ENCODE assay signal across 2 cellular contexts in genomic region chr3:101833446-101833974, GRCh38.
TF ChIP-seq lines count a peak whose summit lies in the region.

No MANE protein-coding gene starts in this region.

TF ChIP-seq in liver, 16 proteins besides CTCF, POLR2A, EP300 and RAD21 (continued from another document):
- TF ChIP-seq, protein P1, sequence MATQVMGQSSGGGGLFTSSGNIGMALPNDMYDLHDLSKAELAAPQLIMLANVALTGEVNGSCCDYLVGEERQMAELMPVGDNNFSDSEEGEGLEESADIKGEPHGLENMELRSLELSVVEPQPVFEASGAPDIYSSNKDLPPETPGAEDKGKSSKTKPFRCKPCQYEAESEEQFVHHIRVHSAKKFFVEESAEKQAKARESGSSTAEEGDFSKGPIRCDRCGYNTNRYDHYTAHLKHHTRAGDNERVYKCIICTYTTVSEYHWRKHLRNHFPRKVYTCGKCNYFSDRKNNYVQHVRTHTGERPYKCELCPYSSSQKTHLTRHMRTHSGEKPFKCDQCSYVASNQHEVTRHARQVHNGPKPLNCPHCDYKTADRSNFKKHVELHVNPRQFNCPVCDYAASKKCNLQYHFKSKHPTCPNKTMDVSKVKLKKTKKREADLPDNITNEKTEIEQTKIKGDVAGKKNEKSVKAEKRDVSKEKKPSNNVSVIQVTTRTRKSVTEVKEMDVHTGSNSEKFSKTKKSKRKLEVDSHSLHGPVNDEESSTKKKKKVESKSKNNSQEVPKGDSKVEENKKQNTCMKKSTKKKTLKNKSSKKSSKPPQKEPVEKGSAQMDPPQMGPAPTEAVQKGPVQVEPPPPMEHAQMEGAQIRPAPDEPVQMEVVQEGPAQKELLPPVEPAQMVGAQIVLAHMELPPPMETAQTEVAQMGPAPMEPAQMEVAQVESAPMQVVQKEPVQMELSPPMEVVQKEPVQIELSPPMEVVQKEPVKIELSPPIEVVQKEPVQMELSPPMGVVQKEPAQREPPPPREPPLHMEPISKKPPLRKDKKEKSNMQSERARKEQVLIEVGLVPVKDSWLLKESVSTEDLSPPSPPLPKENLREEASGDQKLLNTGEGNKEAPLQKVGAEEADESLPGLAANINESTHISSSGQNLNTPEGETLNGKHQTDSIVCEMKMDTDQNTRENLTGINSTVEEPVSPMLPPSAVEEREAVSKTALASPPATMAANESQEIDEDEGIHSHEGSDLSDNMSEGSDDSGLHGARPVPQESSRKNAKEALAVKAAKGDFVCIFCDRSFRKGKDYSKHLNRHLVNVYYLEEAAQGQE (IDR thresholded peaks at IDR 0.05), result peak; percentile 67
- TF ChIP-seq EGR1 (IDR thresholded peaks at IDR 0.05; ENCODE audit: low read depth in 2 of 2) (no peak), SP1 (IDR thresholded peaks at IDR 0.05) (peak; percentile 70), YY1 (IDR thresholded peaks at IDR 0.05) (peak; percentile 61), GABPA (IDR thresholded peaks at IDR 0.05 in 1 of 2, conservative IDR thresholded peaks at IDR 0.05 in 1 of 2) (no peak), FOXA2 (IDR thresholded peaks at IDR 0.05) (peak; percentile 86), JUND (IDR thresholded peaks at IDR 0.05) (peak in 1 of 2 donors; percentile 32), TAF1 (conservative IDR thresholded peaks at IDR 0.05) (no peak), RXRA (IDR thresholded peaks at IDR 0.05) (peak; percentile 59 to 75), FOXA1 (IDR thresholded peaks at IDR 0.05) (peak; percentile 65), NR2F2 (IDR thresholded peaks at IDR 0.05) (no peak), HNF4A (conservative IDR thresholded peaks at IDR 0.05) (peak; percentile 50 to 71)
- TF ChIP-seq, protein P2, sequence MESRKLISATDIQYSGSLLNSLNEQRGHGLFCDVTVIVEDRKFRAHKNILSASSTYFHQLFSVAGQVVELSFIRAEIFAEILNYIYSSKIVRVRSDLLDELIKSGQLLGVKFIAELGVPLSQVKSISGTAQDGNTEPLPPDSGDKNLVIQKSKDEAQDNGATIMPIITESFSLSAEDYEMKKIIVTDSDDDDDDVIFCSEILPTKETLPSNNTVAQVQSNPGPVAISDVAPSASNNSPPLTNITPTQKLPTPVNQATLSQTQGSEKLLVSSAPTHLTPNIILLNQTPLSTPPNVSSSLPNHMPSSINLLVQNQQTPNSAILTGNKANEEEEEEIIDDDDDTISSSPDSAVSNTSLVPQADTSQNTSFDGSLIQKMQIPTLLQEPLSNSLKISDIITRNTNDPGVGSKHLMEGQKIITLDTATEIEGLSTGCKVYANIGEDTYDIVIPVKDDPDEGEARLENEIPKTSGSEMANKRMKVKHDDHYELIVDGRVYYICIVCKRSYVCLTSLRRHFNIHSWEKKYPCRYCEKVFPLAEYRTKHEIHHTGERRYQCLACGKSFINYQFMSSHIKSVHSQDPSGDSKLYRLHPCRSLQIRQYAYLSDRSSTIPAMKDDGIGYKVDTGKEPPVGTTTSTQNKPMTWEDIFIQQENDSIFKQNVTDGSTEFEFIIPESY (IDR thresholded peaks at IDR 0.05), result no peak
- TF ChIP-seq, protein P3, sequence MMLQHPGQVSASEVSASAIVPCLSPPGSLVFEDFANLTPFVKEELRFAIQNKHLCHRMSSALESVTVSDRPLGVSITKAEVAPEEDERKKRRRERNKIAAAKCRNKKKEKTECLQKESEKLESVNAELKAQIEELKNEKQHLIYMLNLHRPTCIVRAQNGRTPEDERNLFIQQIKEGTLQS (IDR thresholded peaks at IDR 0.05), result no peak
- TF ChIP-seq, protein P4, sequence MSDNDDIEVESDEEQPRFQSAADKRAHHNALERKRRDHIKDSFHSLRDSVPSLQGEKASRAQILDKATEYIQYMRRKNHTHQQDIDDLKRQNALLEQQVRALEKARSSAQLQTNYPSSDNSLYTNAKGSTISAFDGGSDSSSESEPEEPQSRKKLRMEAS (IDR thresholded peaks at IDR 0.05), result no peak

TF ChIP-seq in HepG2, 621 proteins besides CTCF, POLR2A, EP300 and RAD21 (continued from another document):
- TF ChIP-seq ZBTB40 (IDR thresholded peaks at IDR 0.05) (no peak), ZBTB40 (CRISPR knock-in tag; IDR thresholded peaks at IDR 0.05) (no peak), ZNF816 (CRISPR knock-in tag; IDR thresholded peaks at IDR 0.05; ENCODE audit: borderline replicate concordance) (no peak), DBP (CRISPR knock-in tag; IDR thresholded peaks at IDR 0.05; ENCODE audit: not compliant biosample characterization) (no peak), ZNF709 (CRISPR knock-in tag; IDR thresholded peaks at IDR 0.05) (no peak), ZNF747 (CRISPR knock-in tag; IDR thresholded peaks at IDR 0.05; ENCODE audit: borderline replicate concordance) (no peak), RCOR2 (CRISPR knock-in tag; IDR thresholded peaks at IDR 0.05) (no peak), ZNF749 (CRISPR knock-in tag; IDR thresholded peaks at IDR 0.05; ENCODE audit: borderline replicate concordance) (no peak), ZBTB1 (CRISPR knock-in tag; IDR thresholded peaks at IDR 0.05; ENCODE audit: borderline replicate concordance) (no peak), HNRNPLL (IDR thresholded peaks at IDR 0.05; ENCODE audit: low read depth, low read length, poor library complexity, severe bottlenecking) (no peak), NR3C1 (CRISPR knock-in tag; IDR thresholded peaks at IDR 0.05) (no peak), ZNF281 (CRISPR knock-in tag; IDR thresholded peaks at IDR 0.05; ENCODE audit: borderline replicate concordance) (no peak), FIP1L1 (IDR thresholded peaks at IDR 0.05; ENCODE audit: borderline replicate concordance, insufficient read depth, low read depth, low read length) (no peak), MED8 (CRISPR knock-in tag; IDR thresholded peaks at IDR 0.05; ENCODE audit: insufficient replicate concordance) (no peak), ZIK1 (CRISPR knock-in tag; IDR thresholded peaks at IDR 0.05; ENCODE audit: borderline replicate concordance, low read depth) (no peak)
- TF ChIP-seq, protein P5, sequence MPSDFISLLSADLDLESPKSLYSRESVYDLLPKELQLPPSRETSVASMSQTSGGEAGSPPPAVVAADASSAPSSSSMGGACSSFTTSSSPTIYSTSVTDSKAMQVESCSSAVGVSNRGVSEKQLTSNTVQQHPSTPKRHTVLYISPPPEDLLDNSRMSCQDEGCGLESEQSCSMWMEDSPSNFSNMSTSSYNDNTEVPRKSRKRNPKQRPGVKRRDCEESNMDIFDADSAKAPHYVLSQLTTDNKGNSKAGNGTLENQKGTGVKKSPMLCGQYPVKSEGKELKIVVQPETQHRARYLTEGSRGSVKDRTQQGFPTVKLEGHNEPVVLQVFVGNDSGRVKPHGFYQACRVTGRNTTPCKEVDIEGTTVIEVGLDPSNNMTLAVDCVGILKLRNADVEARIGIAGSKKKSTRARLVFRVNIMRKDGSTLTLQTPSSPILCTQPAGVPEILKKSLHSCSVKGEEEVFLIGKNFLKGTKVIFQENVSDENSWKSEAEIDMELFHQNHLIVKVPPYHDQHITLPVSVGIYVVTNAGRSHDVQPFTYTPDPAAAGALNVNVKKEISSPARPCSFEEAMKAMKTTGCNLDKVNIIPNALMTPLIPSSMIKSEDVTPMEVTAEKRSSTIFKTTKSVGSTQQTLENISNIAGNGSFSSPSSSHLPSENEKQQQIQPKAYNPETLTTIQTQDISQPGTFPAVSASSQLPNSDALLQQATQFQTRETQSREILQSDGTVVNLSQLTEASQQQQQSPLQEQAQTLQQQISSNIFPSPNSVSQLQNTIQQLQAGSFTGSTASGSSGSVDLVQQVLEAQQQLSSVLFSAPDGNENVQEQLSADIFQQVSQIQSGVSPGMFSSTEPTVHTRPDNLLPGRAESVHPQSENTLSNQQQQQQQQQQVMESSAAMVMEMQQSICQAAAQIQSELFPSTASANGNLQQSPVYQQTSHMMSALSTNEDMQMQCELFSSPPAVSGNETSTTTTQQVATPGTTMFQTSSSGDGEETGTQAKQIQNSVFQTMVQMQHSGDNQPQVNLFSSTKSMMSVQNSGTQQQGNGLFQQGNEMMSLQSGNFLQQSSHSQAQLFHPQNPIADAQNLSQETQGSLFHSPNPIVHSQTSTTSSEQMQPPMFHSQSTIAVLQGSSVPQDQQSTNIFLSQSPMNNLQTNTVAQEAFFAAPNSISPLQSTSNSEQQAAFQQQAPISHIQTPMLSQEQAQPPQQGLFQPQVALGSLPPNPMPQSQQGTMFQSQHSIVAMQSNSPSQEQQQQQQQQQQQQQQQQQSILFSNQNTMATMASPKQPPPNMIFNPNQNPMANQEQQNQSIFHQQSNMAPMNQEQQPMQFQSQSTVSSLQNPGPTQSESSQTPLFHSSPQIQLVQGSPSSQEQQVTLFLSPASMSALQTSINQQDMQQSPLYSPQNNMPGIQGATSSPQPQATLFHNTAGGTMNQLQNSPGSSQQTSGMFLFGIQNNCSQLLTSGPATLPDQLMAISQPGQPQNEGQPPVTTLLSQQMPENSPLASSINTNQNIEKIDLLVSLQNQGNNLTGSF (CRISPR knock-in tag; IDR thresholded peaks at IDR 0.05), result no peak
